In genomic region chr10:72291019-72291532, GRCh38 we compare ENCODE assay signal across 1 cellular context.
A peak's percentile ranks its signal among the peaks of the same experiment; 100 is the strongest.
TF ChIP-seq lines count a peak whose summit lies in the region.

No MANE protein-coding gene starts in this region.

TF ChIP-seq in K562, 482 proteins besides CTCF, POLR2A, EP300 and RAD21 (continues in another document):
- TF ChIP-seq RREB1 (CRISPR knock-in tag; IDR thresholded peaks at IDR 0.05) (no peak), ZBTB9 (CRISPR knock-in tag; IDR thresholded peaks at IDR 0.05) (peak; percentile 68; the same call in 1 of the 2 replicates), ZNF551 (CRISPR knock-in tag; IDR thresholded peaks at IDR 0.05) (no peak), FOXO4 (CRISPR knock-in tag; IDR thresholded peaks at IDR 0.05) (0 out of 2 replicates have a peak, but pooled peaks have one; percentile 60), MBD2 (IDR thresholded peaks at IDR 0.05; ENCODE audit: borderline replicate concordance, low read depth) (peak; percentile 59; the same call in 1 of the 2 replicates), HNRNPH1 (optimal IDR thresholded peaks at IDR 0.05; ENCODE audit: low read depth, low read length) (no peak), ILF3 (IDR thresholded peaks at IDR 0.05; ENCODE audit: borderline replicate concordance) (no peak), ARID1B (IDR thresholded peaks at IDR 0.05) (peak; percentile 54; the same call in 1 of the 2 replicates), ERF (CRISPR knock-in tag; IDR thresholded peaks at IDR 0.05) (0 out of 2 replicates have a peak, but pooled peaks have one; percentile 39), SETDB1 (IDR thresholded peaks at IDR 0.05; ENCODE audit: low read length) (no peak), HCFC1 (IDR thresholded peaks at IDR 0.05; ENCODE audit: low read depth, low read length) (no peak), JUND (IDR thresholded peaks at IDR 0.05; ENCODE audit: borderline replicate concordance, low read depth, low read length) (peak; percentile 58; the same call in 1 of the 2 replicates), JUND (tag; IDR thresholded peaks at IDR 0.05; ENCODE audit: borderline replicate concordance, low read depth, low read length) (peak; percentile 72; the same call in 2 of the 3 replicates), MCM2 (IDR thresholded peaks at IDR 0.05; ENCODE audit: low read depth) (no peak), KLF16 (IDR thresholded peaks at IDR 0.05) (peak; percentile 42; the same call in 1 of the 2 replicates), ARID2 (IDR thresholded peaks at IDR 0.05) (no peak), SMARCA4 (IDR thresholded peaks at IDR 0.05) (peak; percentile 66), ZNF655 (CRISPR knock-in tag; IDR thresholded peaks at IDR 0.05) (no peak), NEUROD1 (IDR thresholded peaks at IDR 0.05; ENCODE audit: borderline replicate concordance, low read depth, low read length, partially characterized antibody) (no peak), GATA2 (CRISPR knock-in tag; IDR thresholded peaks at IDR 0.05) (peak; percentile 79), KLF13 (tag; IDR thresholded peaks at IDR 0.05; ENCODE audit: borderline replicate concordance, low read depth) (0 out of 2 replicates have a peak, but pooled peaks have one; percentile 16), TCFL5 (CRISPR knock-in tag; conservative IDR thresholded peaks at IDR 0.05) (peak; percentile 51; the same call in 1 of the 2 replicates), ZNF76 (CRISPR knock-in tag; IDR thresholded peaks at IDR 0.05; ENCODE audit: borderline replicate concordance) (peak; percentile 58; the same call in 1 of the 2 replicates), ZNF583 (CRISPR knock-in tag; IDR thresholded peaks at IDR 0.05) (0 out of 2 replicates have a peak, but pooled peaks have one; percentile 26), CBFA2T2 (conservative IDR thresholded peaks at IDR 0.05) (peak; percentile 39; the same call in 1 of the 2 replicates), NCOA4 (IDR thresholded peaks at IDR 0.05; ENCODE audit: partially characterized antibody) (no peak), TFAM (CRISPR knock-in tag; conservative IDR thresholded peaks at IDR 0.05) (no peak), SRF (CRISPR knock-in tag; IDR thresholded peaks at IDR 0.05) (peak in 1 of 2 experiments; percentile 57; a peak in 1 of 4 replicates), ZNF717 (CRISPR knock-in tag; IDR thresholded peaks at IDR 0.05) (no peak), CBX1 (IDR thresholded peaks at IDR 0.05; ENCODE audit: low read depth) (peak; percentile 77; the same call in 1 of the 2 replicates), DPF2 (IDR thresholded peaks at IDR 0.05) (peak; percentile 67), L3MBTL2 (IDR thresholded peaks at IDR 0.05) (peak; percentile 75), MTA1 (IDR thresholded peaks at IDR 0.05; ENCODE audit: borderline replicate concordance) (peak; percentile 80), TEAD1 (CRISPR knock-in tag; IDR thresholded peaks at IDR 0.05) (peak in 1 of 2 experiments; percentile 62; a peak in 1 of 4 replicates), ZNF224 (CRISPR knock-in tag; IDR thresholded peaks at IDR 0.05) (no peak), ZBTB2 (IDR thresholded peaks at IDR 0.05) (no peak), SAFB (IDR thresholded peaks at IDR 0.05; ENCODE audit: borderline replicate concordance, low read depth, low read length) (no peak), ATF7 (IDR thresholded peaks at IDR 0.05) (peak; percentile 49; the same call in 1 of the 2 replicates), MTA3 (IDR thresholded peaks at IDR 0.05; ENCODE audit: borderline replicate concordance) (peak; percentile 86), CGGBP1 (CRISPR knock-in tag; IDR thresholded peaks at IDR 0.05) (no peak), NRF1 (conservative IDR thresholded peaks at IDR 0.05 in 1 of 2, IDR thresholded peaks at IDR 0.05 in 1 of 2) (peak; percentile 73 to 77), TCF7L2 (IDR thresholded peaks at IDR 0.05; ENCODE audit: low read depth, low read length) (no peak), CREBBP (IDR thresholded peaks at IDR 0.05; ENCODE audit: low read depth, low read length) (no peak), ZNF133 (CRISPR knock-in tag; IDR thresholded peaks at IDR 0.05) (no peak), HDAC3 (IDR thresholded peaks at IDR 0.05; ENCODE audit: borderline replicate concordance, partially characterized antibody) (no peak), ZNF23 (CRISPR knock-in tag; IDR thresholded peaks at IDR 0.05) (no peak), SREBF2 (CRISPR knock-in tag; IDR thresholded peaks at IDR 0.05) (no peak), ZFP1 (CRISPR knock-in tag; IDR thresholded peaks at IDR 0.05) (no peak), SMAD4 (CRISPR knock-in tag; conservative IDR thresholded peaks at IDR 0.05) (peak; percentile 71), POLR3G (IDR thresholded peaks at IDR 0.05; ENCODE audit: extremely low read depth, insufficient read length, insufficient replicate concordance) (no peak), CXXC5 (CRISPR knock-in tag; IDR thresholded peaks at IDR 0.05) (no peak; the same call in none of the 2 replicates), BCL6 (CRISPR knock-in tag; IDR thresholded peaks at IDR 0.05) (0 out of 2 replicates have a peak, but pooled peaks have one; percentile 30), CHD4 (IDR thresholded peaks at IDR 0.05; ENCODE audit: insufficient read depth, insufficient replicate concordance, low read depth, low read length, poor library complexity, severe bottlenecking) (peak; percentile 84), HDGF (IDR thresholded peaks at IDR 0.05) (no peak), CBFB (CRISPR knock-in tag; IDR thresholded peaks at IDR 0.05) (no peak), PPARD (CRISPR knock-in tag; IDR thresholded peaks at IDR 0.05) (no peak), CREB3 (tag; conservative IDR thresholded peaks at IDR 0.05; ENCODE audit: low read depth) (no peak), ZNF764 (CRISPR knock-in tag; IDR thresholded peaks at IDR 0.05; ENCODE audit: low read depth) (no peak), CBFA2T3 (IDR thresholded peaks at IDR 0.05) (peak; percentile 52), TEAD2 (tag; IDR thresholded peaks at IDR 0.05) (no peak), EGR1 (conservative IDR thresholded peaks at IDR 0.05) (peak; percentile 67), ZKSCAN8 (CRISPR knock-in tag; IDR thresholded peaks at IDR 0.05) (no peak; the same call in 1 of the 2 replicates), XRCC4 (IDR thresholded peaks at IDR 0.05; ENCODE audit: extremely low read depth, insufficient read depth, insufficient read length) (no peak), KDM4B (IDR thresholded peaks at IDR 0.05; ENCODE audit: borderline replicate concordance in 2 of 2, low read depth in 1 of 2) (no peak), HSF4 (CRISPR knock-in tag; IDR thresholded peaks at IDR 0.05; ENCODE audit: borderline replicate concordance) (no peak), ARNT (IDR thresholded peaks at IDR 0.05) (no peak), MAX (CRISPR knock-in tag; IDR thresholded peaks at IDR 0.05) (no peak), ZNF174 (CRISPR knock-in tag; IDR thresholded peaks at IDR 0.05) (no peak)
